In the genomic region with DNA sequence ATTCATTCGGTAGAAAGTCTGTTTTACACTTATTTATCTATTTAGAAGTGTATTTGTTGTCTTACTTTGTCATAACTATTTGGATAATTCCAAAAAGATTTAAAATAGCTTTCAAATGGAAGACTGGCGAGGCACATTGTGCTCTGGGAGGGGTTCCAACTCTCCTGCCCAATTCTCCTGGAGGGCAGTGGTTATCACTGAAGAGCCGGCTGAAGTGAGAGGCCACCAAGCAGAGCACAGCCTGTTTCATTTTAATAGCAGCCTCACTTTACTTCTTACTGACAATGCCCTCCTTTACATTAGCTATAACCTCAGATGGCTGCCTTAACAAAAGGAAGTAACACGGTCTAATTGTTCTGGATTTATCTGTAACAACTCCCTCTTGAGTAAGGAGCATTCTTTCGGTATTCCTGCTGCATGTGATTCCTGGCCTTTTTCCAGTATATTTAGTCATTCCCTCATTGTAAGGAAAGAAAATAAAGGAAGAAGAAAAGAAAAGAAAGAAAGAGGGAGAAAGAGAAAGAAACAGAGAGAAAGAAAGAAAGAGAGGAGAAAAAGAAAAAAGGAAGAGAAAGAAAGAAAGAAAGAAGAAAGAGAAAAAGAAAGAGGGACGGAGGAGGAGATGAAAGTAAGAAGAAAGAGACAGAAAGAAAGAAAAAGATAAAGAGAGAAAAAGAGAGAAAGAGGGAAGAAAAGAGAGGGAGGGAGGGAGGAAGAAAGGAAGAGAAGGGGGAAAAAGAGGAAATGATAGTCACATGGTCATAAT, we compare ENCODE assay signal across 25 cellular contexts.
DNase-seq lines count a peak whose midpoint lies in the region; ATAC-seq and TF ChIP-seq lines count a peak whose summit lies in the region.
"Had no signal": no experiment of that assay in that cellular context is flagged by ENCODE, and none has a peak within 500 bp of the region (broad histone marks: within the 10 kb centered on the region; RNA-seq: fewer than 3 reads in every experiment).

No MANE protein-coding gene starts in this region.

- no peaks in the 10 kb centered on the region for H3K36me3 ChIP-seq in CD8-positive, alpha-beta T cell (ENCODE audit: insufficient read depth, low read length)
- H3K36me3 ChIP-seq: gastroesophageal sphincter, upper lobe of left lung had no signal

- TF ChIP-seq CTCF in cardiac fibroblast (IDR thresholded peaks at IDR 0.05; ENCODE audit: low read depth, low read length) = no peak
- no peak for TF ChIP-seq CTCF in CD8-positive, alpha-beta T cell (IDR thresholded peaks at IDR 0.05)

- no peaks in the 10 kb centered on the region for H3K4me1 Mint-ChIP-seq in activated T-cell treated with anti-CD3 and anti-CD28 coated beads, Interleukin-2, amount 50 U/mL, for 4 hours (ENCODE audit: low read depth)
- H3K4me1 Mint-ChIP-seq in activated naive CD8-positive, alpha-beta T cell treated with anti-CD3 and anti-CD28 coated beads for 36 hours = no peaks in the 10 kb centered on the region
- H3K4me1 Mint-ChIP-seq in CD8-positive, alpha-beta T cell (ENCODE audit: low read depth) = no peaks in the 10 kb centered on the region
- H3K4me1 Mint-ChIP-seq: CD8-positive, alpha-beta memory T cell; central memory CD8-positive, alpha-beta T cell; immature natural killer cell had no signal

- ATAC-seq in activated T-cell treated with anti-CD3 and anti-CD28 coated beads, Interleukin-2, amount 50 U/mL, for 4 hours = no peak
- ATAC-seq in HG02885 (IDR thresholded peaks at IDR 0.05; ENCODE audit: poor library complexity, unreplicated experiment) = no peak
- no peak for ATAC-seq in CD8-positive, alpha-beta T cell
- ATAC-seq: effector memory CD8-positive, alpha-beta T cell; gastroesophageal sphincter; Panc1 had no signal

- H3K4me3 Mint-ChIP-seq in activated T-cell treated with anti-CD3 and anti-CD28 coated beads, Interleukin-2, amount 50 U/mL, for 4 hours = no peak overlapping the region
- H3K4me3 Mint-ChIP-seq in activated naive CD8-positive, alpha-beta T cell treated with anti-CD3 and anti-CD28 coated beads for 36 hours = no peak overlapping the region
- no peak overlapping the region for H3K4me3 Mint-ChIP-seq in CD8-positive, alpha-beta T cell
- H3K4me3 Mint-ChIP-seq: activated naive CD8-positive, alpha-beta T cell; activated T-cell treated with anti-CD3 and anti-CD28 coated beads, Interleukin-2, amount 50 U/mL, for 24 hours; CD8-positive, alpha-beta memory T cell; central memory CD8-positive, alpha-beta T cell; effector memory CD8-positive, alpha-beta T cell; immature natural killer cell; nephron; stimulated activated naive CD8-positive, alpha-beta T cell treated with anti-CD3 and anti-CD28 coated beads, Interleukin-15, Interleukin-2, amounts not matched to agents 100 ng/mL and 50 ng/mL, for 24 hours had no signal

- H3K27ac ChIP-seq in CD8-positive, alpha-beta T cell (ENCODE audit: low read depth, low read length) = no peak overlapping the region
- H3K27ac ChIP-seq: gastroesophageal sphincter had no signal

- H3K9me3 ChIP-seq in CD8-positive, alpha-beta T cell (ENCODE audit: low read length) = no peaks in the 10 kb centered on the region
- H3K9me3 ChIP-seq: gastroesophageal sphincter, upper lobe of left lung had no signal

- H3K9me3 Mint-ChIP-seq in activated T-cell treated with anti-CD3 and anti-CD28 coated beads, Interleukin-2, amount 50 U/mL, for 4 hours = no peaks in the 10 kb centered on the region
- H3K9me3 Mint-ChIP-seq in activated naive CD8-positive, alpha-beta T cell treated with anti-CD3 and anti-CD28 coated beads for 36 hours = peaks cover 7% of the 10 kb centered on the region
- no peaks in the 10 kb centered on the region for H3K9me3 Mint-ChIP-seq in CD8-positive, alpha-beta T cell

- no peaks in the 10 kb centered on the region for H3K27me3 ChIP-seq in CD8-positive, alpha-beta T cell (ENCODE audit: insufficient read depth, low read length)
- H3K27me3 ChIP-seq: gastroesophageal sphincter, upper lobe of left lung had no signal

- intact Hi-C loops in CD8-positive, alpha-beta T cell (cut with DNase I, micrococcal nuclease) = no loop called here

- no peaks in the 10 kb centered on the region for H3K27me3 Mint-ChIP-seq in activated T-cell treated with anti-CD3 and anti-CD28 coated beads, Interleukin-2, amount 50 U/mL, for 4 hours (ENCODE audit: low read depth)
- no peaks in the 10 kb centered on the region for H3K27me3 Mint-ChIP-seq in activated naive CD8-positive, alpha-beta T cell treated with anti-CD3 and anti-CD28 coated beads for 36 hours
- H3K27me3 Mint-ChIP-seq in CD8-positive, alpha-beta T cell (ENCODE audit: low read depth) = no peaks in the 10 kb centered on the region
- H3K27me3 Mint-ChIP-seq: activated naive CD8-positive, alpha-beta T cell; activated T-cell treated with anti-CD3 and anti-CD28 coated beads, Interleukin-2, amount 50 U/mL, for 24 hours; CD8-positive, alpha-beta memory T cell; central memory CD8-positive, alpha-beta T cell; effector memory CD8-positive, alpha-beta T cell had no signal

- DNase-seq in AG08395 (ENCODE audit: low spot score) (peak; percentile 21), LHCN-M2 (ENCODE audit: low read depth) (peak; percentile 12), cardiac fibroblast (ENCODE audit: low read depth in 2 of 2) (peak; percentile 15 to 30), kidney tubule cell (ENCODE audit: low spot score) (peak; percentile 36)
- DNase-seq in activated T-cell treated with anti-CD3 and anti-CD28 coated beads, Interleukin-2, amount 50 U/mL, for 4 hours = no peak
- no peak for DNase-seq in activated naive CD8-positive, alpha-beta T cell treated with anti-CD3 and anti-CD28 coated beads for 36 hours
- no peak for DNase-seq in CD8-positive, alpha-beta T cell
- DNase-seq: activated CD4-positive, alpha-beta T cell treated with anti-CD3 and anti-CD28 coated beads, Interleukin-2, amount 50 U/mL, for 1 hour; activated T-cell treated with anti-CD3 and anti-CD28 coated beads, Interleukin-2, amount 50 U/mL, for 24 hours; CD8-positive, alpha-beta memory T cell; DND-41; effector memory CD8-positive, alpha-beta T cell; immature natural killer cell; KBM-7; mesendoderm; NCI-H1048; NCI-H748 treated with DMSO at 0.1 percent for 48 hours had no signal

- CTCF ChIA-PET in CD8-positive, alpha-beta T cell (lab: Charles Lee) = no interaction called here

- POLR2A ChIA-PET in CD8-positive, alpha-beta T cell (lab: Charles Lee) = interaction anchor here (0.7 kb wide), 1 partner anchor 9 kb away, joined by 3 read pairs; no protein-coding TSS in a partner anchor

- no peaks in the 10 kb centered on the region for H3K36me3 Mint-ChIP-seq in activated T-cell treated with anti-CD3 and anti-CD28 coated beads, Interleukin-2, amount 50 U/mL, for 4 hours (ENCODE audit: insufficient read depth)
- H3K36me3 Mint-ChIP-seq in activated naive CD8-positive, alpha-beta T cell treated with anti-CD3 and anti-CD28 coated beads for 36 hours = no peaks in the 10 kb centered on the region
- no peaks in the 10 kb centered on the region for H3K36me3 Mint-ChIP-seq in CD8-positive, alpha-beta T cell
- H3K36me3 Mint-ChIP-seq: activated naive CD8-positive, alpha-beta T cell; CD8-positive, alpha-beta memory T cell; immature natural killer cell had no signal

- no peak overlapping the region for H3K27ac Mint-ChIP-seq in activated naive CD8-positive, alpha-beta T cell treated with anti-CD3 and anti-CD28 coated beads for 36 hours
- H3K27ac Mint-ChIP-seq in CD8-positive, alpha-beta T cell = no peak overlapping the region
- H3K27ac Mint-ChIP-seq: activated naive CD8-positive, alpha-beta T cell; activated T-cell treated with anti-CD3 and anti-CD28 coated beads, Interleukin-2, amount 50 U/mL, for 24 hours; CD8-positive, alpha-beta memory T cell; effector memory CD8-positive, alpha-beta T cell; immature natural killer cell; stimulated activated naive CD8-positive, alpha-beta T cell treated with anti-CD3 and anti-CD28 coated beads, Interleukin-15, Interleukin-2, amounts not matched to agents 100 ng/mL and 50 ng/mL, for 24 hours had no signal

- no peaks in the 10 kb centered on the region for H3K4me1 ChIP-seq in CD8-positive, alpha-beta T cell (ENCODE audit: insufficient read depth, low read length)
- H3K4me1 ChIP-seq: gastroesophageal sphincter had no signal

- no peak overlapping the region for H3K4me3 ChIP-seq in cardiac fibroblast (replicated peaks in 1 of 2; ENCODE audit: low read depth in 2 of 2, low read length in 2 of 2)
- H3K4me3 ChIP-seq in CD8-positive, alpha-beta T cell (ENCODE audit: low read depth, low read length) = no peak overlapping the region
- H3K4me3 ChIP-seq: gastroesophageal sphincter, upper lobe of left lung had no signal

Comparison
In these comparisons a context has a peak if more than half of its experiments do, and no peak if none do; other contexts are left out.
1. DNase-seq: peak in AG08395 (single experiment), LHCN-M2 (single experiment), cardiac fibroblast (2 of 2) and kidney tubule cell (single experiment); none in activated T-cell treated with anti-CD3 and anti-CD28 coated beads, Interleukin-2, amount 50 U/mL, for 4 hours (single experiment), activated naive CD8-positive, alpha-beta T cell treated with anti-CD3 and anti-CD28 coated beads for 36 hours (single experiment) and CD8-positive, alpha-beta T cell (0 of 7).